20 cellular contexts compared by ENCODE assay signal in genomic region chr2:235567842-235568241, GRCh38.
DNase-seq lines count a peak whose midpoint lies in the region; ATAC-seq and TF ChIP-seq lines count a peak whose summit lies in the region.
"Had no signal": no experiment of that assay in that cellular context is flagged by ENCODE, and none has a peak within 500 bp of the region (broad histone marks: within the 10 kb centered on the region; RNA-seq: fewer than 3 reads in every experiment).

No MANE protein-coding gene starts in this region.

- no peaks in the 10 kb centered on the region for H3K4me1 Mint-ChIP-seq in activated CD8-positive, alpha-beta T cell treated with anti-CD3 and anti-CD28 coated beads for 36 hours (ENCODE audit: low read depth)
- peaks cover 10% of the 10 kb centered on the region for H3K4me1 Mint-ChIP-seq in activated CD8-positive, alpha-beta T cell treated with anti-CD3 and anti-CD28 coated beads, Interleukin-2, amount 10 ng/mL, durations not matched to agents 7 days and 5 days (ENCODE audit: low read depth)
- H3K4me1 Mint-ChIP-seq in stimulated activated effector memory CD8-positive, alpha-beta T cell treated with anti-CD3 and anti-CD28 coated beads, Interleukin-12 subunit alpha, Interleukin-12 subunit beta, amount 100 ng/mL, for 72 hours: peaks cover 24% of the 10 kb centered on the region
- H3K4me1 Mint-ChIP-seq in type B pancreatic cell (ENCODE audit: unreplicated experiment): peaks cover 29% of the 10 kb centered on the region

- H3K27ac Mint-ChIP-seq in activated CD8-positive, alpha-beta T cell treated with anti-CD3 and anti-CD28 coated beads for 36 hours: no peak overlapping the region
- no peak overlapping the region for H3K27ac Mint-ChIP-seq in activated CD8-positive, alpha-beta T cell treated with anti-CD3 and anti-CD28 coated beads, Interleukin-2, amount 10 ng/mL, durations not matched to agents 7 days and 5 days
- peak overlapping the region; percentile 69 for H3K27ac Mint-ChIP-seq in stimulated activated effector memory CD8-positive, alpha-beta T cell treated with anti-CD3 and anti-CD28 coated beads, Interleukin-12 subunit alpha, Interleukin-12 subunit beta, amount 100 ng/mL, for 72 hours
- no peak overlapping the region for H3K27ac Mint-ChIP-seq in type B pancreatic cell
- H3K27ac Mint-ChIP-seq: CD8-positive, alpha-beta memory T cell; IgD-negative memory B cell had no signal

- in situ Hi-C loops in Panc1 (cut with HindIII; ENCODE audit: low pct_unique_long_range_greater_than_20kb, low sequenced_read_pairs) (no loop called here), mammary epithelial cell (cut with MboI; ENCODE audit: low sequenced_read_pairs in 2 of 2) (no loop called here)

- peaks cover 12% of the 10 kb centered on the region; the same call in 1 of the 2 replicates for H3K4me1 ChIP-seq in Panc1 (ENCODE audit: control insufficient read depth, insufficient read depth, low read length)
- H3K4me1 ChIP-seq in mammary epithelial cell (ENCODE audit: insufficient read depth, low read length): peaks cover 3% of the 10 kb centered on the region

- peak; percentile 34 for ATAC-seq in activated CD8-positive, alpha-beta T cell treated with anti-CD3 and anti-CD28 coated beads for 36 hours
- no peak for ATAC-seq in activated CD8-positive, alpha-beta T cell treated with anti-CD3 and anti-CD28 coated beads, Interleukin-2, amount 10 ng/mL, durations not matched to agents 7 days and 5 days
- ATAC-seq in Panc1 (0 out of 2 replicates have a peak, but pooled peaks have one; percentile 66), left colon (no peak)
- peak; percentile 81 for ATAC-seq in stimulated activated effector memory CD8-positive, alpha-beta T cell treated with anti-CD3 and anti-CD28 coated beads, Interleukin-12 subunit alpha, Interleukin-12 subunit beta, amount 100 ng/mL, for 72 hours

- H3K27me3 ChIP-seq in Panc1 (ENCODE audit: control insufficient read depth, insufficient read depth, low read length) (no peaks in the 10 kb centered on the region), mammary epithelial cell (ENCODE audit: insufficient read depth, low read length) (no peaks in the 10 kb centered on the region)
- H3K27me3 ChIP-seq: BLaER1, SJSA1 had no signal

- WGBS in mammary epithelial cell (ENCODE audit: low coverage, missing lambda C conversion rate): 37% methylated on average over 4 of the region's 5 CpGs

- H3K9me3 Mint-ChIP-seq in activated CD8-positive, alpha-beta T cell treated with anti-CD3 and anti-CD28 coated beads for 36 hours: no peaks in the 10 kb centered on the region
- H3K9me3 Mint-ChIP-seq in activated CD8-positive, alpha-beta T cell treated with anti-CD3 and anti-CD28 coated beads, Interleukin-2, amount 10 ng/mL, durations not matched to agents 7 days and 5 days (ENCODE audit: insufficient read depth): no peaks in the 10 kb centered on the region
- H3K9me3 Mint-ChIP-seq in stimulated activated effector memory CD8-positive, alpha-beta T cell treated with anti-CD3 and anti-CD28 coated beads, Interleukin-12 subunit alpha, Interleukin-12 subunit beta, amount 100 ng/mL, for 72 hours: peaks cover 2% of the 10 kb centered on the region
- H3K9me3 Mint-ChIP-seq in type B pancreatic cell: no peaks in the 10 kb centered on the region

- H3K9me3 ChIP-seq in Panc1 (ENCODE audit: control insufficient read depth, insufficient read depth, low read depth, low read length) (peaks cover 3% of the 10 kb centered on the region; the same call in 1 of the 2 replicates), mammary epithelial cell (replicated peaks; ENCODE audit: insufficient read depth, low read length) (no peaks in the 10 kb centered on the region)

- no peaks in the 10 kb centered on the region for H4K20me1 ChIP-seq in mammary epithelial cell (ENCODE audit: insufficient read depth, low read length)

- peaks cover 83% of the 10 kb centered on the region for H3K79me2 ChIP-seq in mammary epithelial cell (ENCODE audit: insufficient read depth, low read length)

- H3K4me3 ChIP-seq in Panc1 (ENCODE audit: low read depth in 2 of 2, low read length in 2 of 2) (no peak overlapping the region), mammary epithelial cell (replicated peaks in 1 of 3; ENCODE audit: insufficient read depth in 1 of 3, low read depth in 2 of 3, low read length in 3 of 3) (no peak overlapping the region)
- H3K4me3 ChIP-seq: BLaER1, SJSA1 had no signal

- H3K27ac ChIP-seq in Panc1 (ENCODE audit: low read length): no peak overlapping the region
- no peak overlapping the region for H3K27ac ChIP-seq in mammary epithelial cell (ENCODE audit: insufficient read depth, low read depth, low read length)
- H3K27ac ChIP-seq: BLaER1, SJSA1 had no signal

- H3K36me3 Mint-ChIP-seq in activated CD8-positive, alpha-beta T cell treated with anti-CD3 and anti-CD28 coated beads for 36 hours (ENCODE audit: low read depth): no peaks in the 10 kb centered on the region
- H3K36me3 Mint-ChIP-seq in activated CD8-positive, alpha-beta T cell treated with anti-CD3 and anti-CD28 coated beads, Interleukin-2, amount 10 ng/mL, durations not matched to agents 7 days and 5 days (ENCODE audit: low read depth): no peaks in the 10 kb centered on the region
- H3K36me3 Mint-ChIP-seq in stimulated activated effector memory CD8-positive, alpha-beta T cell treated with anti-CD3 and anti-CD28 coated beads, Interleukin-12 subunit alpha, Interleukin-12 subunit beta, amount 100 ng/mL, for 72 hours: no peaks in the 10 kb centered on the region
- H3K36me3 Mint-ChIP-seq in type B pancreatic cell: peaks cover 7% of the 10 kb centered on the region
- H3K36me3 Mint-ChIP-seq: CD8-positive, alpha-beta memory T cell; IgD-negative memory B cell had no signal

- POLR2A ChIA-PET in activated CD8-positive, alpha-beta T cell treated with anti-CD3 and anti-CD28 coated beads for 36 hours (lab: Charles Lee): no interaction called here
- POLR2A ChIA-PET in activated CD8-positive, alpha-beta T cell treated with anti-CD3 and anti-CD28 coated beads, Interleukin-2, amount 10 ng/mL, durations not matched to agents 7 days and 5 days (lab: Charles Lee): no interaction called here
- POLR2A ChIA-PET in Panc1 (lab: Charles Lee): no interaction called here

- H3K9ac ChIP-seq in mammary epithelial cell (ENCODE audit: insufficient read depth, low read length): no peak overlapping the region
- H3K9ac ChIP-seq: BLaER1 had no signal

- BruUV-seq in Panc1 (replicated peaks; lab: Mats Ljungman, UMichigan) (no TSS peak), mammary epithelial cell (replicated peaks; lab: Mats Ljungman, UMichigan) (no TSS peak)

- no peak overlapping the region for H3K4me2 ChIP-seq in mammary epithelial cell (ENCODE audit: insufficient read depth, low read depth, low read length)
- H3K4me2 ChIP-seq: BLaER1 had no signal

- H3K27me3 Mint-ChIP-seq in activated CD8-positive, alpha-beta T cell treated with anti-CD3 and anti-CD28 coated beads for 36 hours: peaks cover 15% of the 10 kb centered on the region
- peaks cover 2% of the 10 kb centered on the region for H3K27me3 Mint-ChIP-seq in activated CD8-positive, alpha-beta T cell treated with anti-CD3 and anti-CD28 coated beads, Interleukin-2, amount 10 ng/mL, durations not matched to agents 7 days and 5 days (ENCODE audit: low read depth)
- H3K27me3 Mint-ChIP-seq in type B pancreatic cell: no peaks in the 10 kb centered on the region

- H2AFZ ChIP-seq in mammary epithelial cell (ENCODE audit: low read depth, low read length): no peak overlapping the region

- CTCF ChIA-PET in activated CD8-positive, alpha-beta T cell treated with anti-CD3 and anti-CD28 coated beads for 36 hours (lab: Charles Lee): no interaction called here
- CTCF ChIA-PET in activated CD8-positive, alpha-beta T cell treated with anti-CD3 and anti-CD28 coated beads, Interleukin-2, amount 10 ng/mL, durations not matched to agents 7 days and 5 days (lab: Charles Lee): interaction anchor here (1.8 kb wide), 1 partner anchor 26 kb away, joined by 4 read pairs; no protein-coding TSS in a partner anchor
- CTCF ChIA-PET in Panc1 (lab: Charles Lee): no interaction called here
- CTCF ChIA-PET in mammary epithelial cell (lab: Charles Lee; ENCODE audit: low non-redundant PET): interaction anchor here (0.6 kb wide), 1 partner anchor 560 kb away, joined by 4 read pairs; no protein-coding TSS in a partner anchor

- H3K4me3 Mint-ChIP-seq in activated CD8-positive, alpha-beta T cell treated with anti-CD3 and anti-CD28 coated beads for 36 hours: no peak overlapping the region
- H3K4me3 Mint-ChIP-seq in activated CD8-positive, alpha-beta T cell treated with anti-CD3 and anti-CD28 coated beads, Interleukin-2, amount 10 ng/mL, durations not matched to agents 7 days and 5 days: no peak overlapping the region
- H3K4me3 Mint-ChIP-seq in stimulated activated effector memory CD8-positive, alpha-beta T cell treated with anti-CD3 and anti-CD28 coated beads, Interleukin-12 subunit alpha, Interleukin-12 subunit beta, amount 100 ng/mL, for 72 hours: no peak overlapping the region
- H3K4me3 Mint-ChIP-seq in type B pancreatic cell: no peak overlapping the region
- H3K4me3 Mint-ChIP-seq: CD8-positive, alpha-beta memory T cell had no signal

- H3K36me3 ChIP-seq in Panc1 (ENCODE audit: control insufficient read depth, insufficient read depth, low read length): no peaks in the 10 kb centered on the region
- H3K36me3 ChIP-seq in mammary epithelial cell (ENCODE audit: insufficient read depth, low read length): no peaks in the 10 kb centered on the region
- H3K36me3 ChIP-seq: SJSA1 had no signal

- DNase-seq in activated CD8-positive, alpha-beta T cell treated with anti-CD3 and anti-CD28 coated beads for 36 hours: peak; percentile 36
- DNase-seq in activated CD8-positive, alpha-beta T cell treated with anti-CD3 and anti-CD28 coated beads, Interleukin-2, amount 10 ng/mL, durations not matched to agents 7 days and 5 days: no peak
- DNase-seq in Panc1 (ENCODE audit: low read depth, low spot score): no peak
- DNase-seq in mammary epithelial cell: peak; percentile 63
- no peak for DNase-seq in stimulated activated effector memory CD8-positive, alpha-beta T cell treated with anti-CD3 and anti-CD28 coated beads, Interleukin-12 subunit alpha, Interleukin-12 subunit beta, amount 100 ng/mL, for 72 hours (ENCODE audit: low spot score in 2 of 2)
- DNase-seq in type B pancreatic cell (ENCODE audit: extremely low spot score, unreplicated experiment): no peak
- DNase-seq in left colon: no peak
- DNase-seq in mucosa of gallbladder (ENCODE audit: low spot score): no peak
- DNase-seq: 8988T; CD8-positive, alpha-beta memory T cell; DMS79 treated with DMSO at 0.1 percent for 48 hours; GDM1; NCI-H1417; NCI-H187 treated with DMSO at 0.1 percent for 48 hours; NCI-H345; NCI-H69; NK-92 treated with Interleukin-12 subunit alpha and Interleukin-12 subunit beta, amount 100 ng/mL, for 24 hours had no signal

- dilution Hi-C loops in mammary epithelial cell (cut with HindIII; ENCODE audit: low sequenced_read_pairs): loop anchor here (5.0 to 10.0 kb wide), 2 partner anchors 71 to 423 kb away; no protein-coding TSS in a partner anchor

- no peak for TF ChIP-seq CTCF in activated CD8-positive, alpha-beta T cell treated with anti-CD3 and anti-CD28 coated beads for 36 hours (IDR thresholded peaks at IDR 0.05)
- TF ChIP-seq CTCF in Panc1 (IDR thresholded peaks at IDR 0.05) (no peak), mammary epithelial cell (conservative IDR thresholded peaks at IDR 0.05 in 1 of 2, IDR thresholded peaks at IDR 0.05 in 1 of 2; ENCODE audit: extremely low read depth in 1 of 2, insufficient read depth in 1 of 2, low read depth in 1 of 2, low read length in 2 of 2) (no peak), type B pancreatic cell (conservative IDR thresholded peaks at IDR 0.05) (no peak)

- intact Hi-C loops in activated CD8-positive, alpha-beta T cell treated with anti-CD3 and anti-CD28 coated beads for 36 hours (cut with micrococcal nuclease): no loop called here
- intact Hi-C loops in Panc1 (cut with micrococcal nuclease; ENCODE audit: unreplicated experiment) (no loop called here), mammary epithelial cell (cut with micrococcal nuclease) (no loop called here), left colon (cut with DNase I, micrococcal nuclease) (no loop called here)

Comparison
In these comparisons a context has a peak if more than half of its experiments do, and no peak if none do; other contexts are left out.
1. ATAC-seq: peak in activated CD8-positive, alpha-beta T cell treated with anti-CD3 and anti-CD28 coated beads for 36 hours (single experiment), Panc1 (single experiment) and stimulated activated effector memory CD8-positive, alpha-beta T cell treated with anti-CD3 and anti-CD28 coated beads, Interleukin-12 subunit alpha, Interleukin-12 subunit beta, amount 100 ng/mL, for 72 hours (single experiment); none in activated CD8-positive, alpha-beta T cell treated with anti-CD3 and anti-CD28 coated beads, Interleukin-2, amount 10 ng/mL, durations not matched to agents 7 days and 5 days (single experiment) and left colon (single experiment).
2. DNase-seq: peak in activated CD8-positive, alpha-beta T cell treated with anti-CD3 and anti-CD28 coated beads for 36 hours (single experiment) and mammary epithelial cell (single experiment); none in activated CD8-positive, alpha-beta T cell treated with anti-CD3 and anti-CD28 coated beads, Interleukin-2, amount 10 ng/mL, durations not matched to agents 7 days and 5 days (single experiment), Panc1 (single experiment), stimulated activated effector memory CD8-positive, alpha-beta T cell treated with anti-CD3 and anti-CD28 coated beads, Interleukin-12 subunit alpha, Interleukin-12 subunit beta, amount 100 ng/mL, for 72 hours (0 of 2), type B pancreatic cell (single experiment), left colon (0 of 2) and mucosa of gallbladder (single experiment).
3. CTCF ChIA-PET loops: an anchor here in activated CD8-positive, alpha-beta T cell treated with anti-CD3 and anti-CD28 coated beads, Interleukin-2, amount 10 ng/mL, durations not matched to agents 7 days and 5 days (1.8 kb wide) and mammary epithelial cell (0.6 kb wide); none called in activated CD8-positive, alpha-beta T cell treated with anti-CD3 and anti-CD28 coated beads for 36 hours and Panc1.